19 cellular contexts compared by ENCODE assay signal in genomic region chr5:172946146-172946545, GRCh38. TPM values are rescaled to one million over a fixed set of nuclear protein-coding genes. Genes with fewer than 3 reads are reported as not detected.
DNase-seq lines count a peak whose midpoint lies in the region; ATAC-seq and TF ChIP-seq lines count a peak whose summit lies in the region.
"Had no signal": no experiment of that assay in that cellular context is flagged by ENCODE, and none has a peak within 500 bp of the region (broad histone marks: within the 10 kb centered on the region; RNA-seq: fewer than 3 reads in every experiment).

No MANE protein-coding gene starts in this region.

- H3K36me3 ChIP-seq in BLaER1: peaks cover 94% of the 10 kb centered on the region

- no peaks in the 10 kb centered on the region for H3K9me3 ChIP-seq in BLaER1

- no peak overlapping the region for H3K4me3 Mint-ChIP-seq in glutamatergic neuron (ENCODE audit: unreplicated experiment)
- no peak overlapping the region for H3K4me3 Mint-ChIP-seq in stimulated activated effector memory CD8-positive, alpha-beta T cell treated with anti-CD3 and anti-CD28 coated beads, Interleukin-12 subunit alpha, Interleukin-12 subunit beta, amount 100 ng/mL, for 72 hours

- peak overlapping the region; percentile 7; the same call in 1 of the 2 replicates for H3K9ac ChIP-seq in BLaER1

- H3K4me3 ChIP-seq in BLaER1: no peak overlapping the region

- H3K27me3 ChIP-seq in BLaER1: no peaks in the 10 kb centered on the region

- H3K4me2 ChIP-seq in BLaER1: peak overlapping the region; percentile 78

- POLR2A ChIA-PET in RWPE1 (lab: Yijun Ruan, JAX; ENCODE audit: low non-redundant PET): no interaction called here

- peaks cover 9% of the 10 kb centered on the region for H3K27me3 Mint-ChIP-seq in glutamatergic neuron (ENCODE audit: unreplicated experiment)

- H3K4me1 Mint-ChIP-seq in glutamatergic neuron (ENCODE audit: low read depth, unreplicated experiment): peaks cover 32% of the 10 kb centered on the region
- peaks cover 9% of the 10 kb centered on the region for H3K4me1 Mint-ChIP-seq in stimulated activated effector memory CD8-positive, alpha-beta T cell treated with anti-CD3 and anti-CD28 coated beads, Interleukin-12 subunit alpha, Interleukin-12 subunit beta, amount 100 ng/mL, for 72 hours

- ATAC-seq in stimulated activated effector memory CD8-positive, alpha-beta T cell treated with anti-CD3 and anti-CD28 coated beads, Interleukin-12 subunit alpha, Interleukin-12 subunit beta, amount 100 ng/mL, for 72 hours: no peak
- no peak for ATAC-seq in HG03039 (IDR thresholded peaks at IDR 0.05; ENCODE audit: unreplicated experiment)
- ATAC-seq: Panc1, Right ventricle myocardium inferior had no signal

- H3K27ac ChIP-seq in BLaER1 (peak overlapping the region; percentile 72), RWPE1 (peak overlapping the region; percentile 9; the same call in 1 of the 2 replicates)
- H3K27ac ChIP-seq: C4-2B had no signal

- H3K36me3 Mint-ChIP-seq in glutamatergic neuron (ENCODE audit: unreplicated experiment): peaks cover 8% of the 10 kb centered on the region
- peaks cover 13% of the 10 kb centered on the region for H3K36me3 Mint-ChIP-seq in stimulated activated effector memory CD8-positive, alpha-beta T cell treated with anti-CD3 and anti-CD28 coated beads, Interleukin-12 subunit alpha, Interleukin-12 subunit beta, amount 100 ng/mL, for 72 hours

- TF ChIP-seq CTCF in RWPE1 (conservative IDR thresholded peaks at IDR 0.05; ENCODE audit: low read depth): no peak
- no peak for TF ChIP-seq CTCF in glutamatergic neuron (IDR thresholded peaks at IDR 0.05; ENCODE audit: partially characterized antibody, unreplicated experiment)

- peaks cover 2% of the 10 kb centered on the region for H3K9me3 Mint-ChIP-seq in glutamatergic neuron (ENCODE audit: unreplicated experiment)
- no peaks in the 10 kb centered on the region for H3K9me3 Mint-ChIP-seq in stimulated activated effector memory CD8-positive, alpha-beta T cell treated with anti-CD3 and anti-CD28 coated beads, Interleukin-12 subunit alpha, Interleukin-12 subunit beta, amount 100 ng/mL, for 72 hours

- H4K20me1 ChIP-seq in BLaER1: peaks cover 83% of the 10 kb centered on the region

- DNase-seq in RWPE1 (ENCODE audit: low spot score): no peak
- no peak for DNase-seq in glutamatergic neuron
- no peak for DNase-seq in stimulated activated effector memory CD8-positive, alpha-beta T cell treated with anti-CD3 and anti-CD28 coated beads, Interleukin-12 subunit alpha, Interleukin-12 subunit beta, amount 100 ng/mL, for 72 hours (ENCODE audit: low spot score in 2 of 2)
- DNase-seq in NCI-H82 (lab: John Stamatoyannopoulos, UW): no peak
- DNase-seq in stimulated activated CD4-positive, alpha-beta T cell treated with anti-CD3 and anti-CD28 coated beads, Interleukin-4, amount 100 ng/mL, for 4 hours: no peak
- no peak for DNase-seq in cerebellum (ENCODE audit: low spot score)
- DNase-seq: COR-L47, DMS153, GOT3, KBM-7, NCI-H1436, NCI-H2029, NCI-H2171 treated with DMSO at 0.1 percent for 48 hours, NCI-H774 had no signal

- CTCF ChIA-PET in RWPE1 (lab: Yijun Ruan, JAX): interaction anchor here (0.8 to 1.2 kb wide), 3 partner anchors 14 to 233 kb away, joined by 3 to 6 read pairs (median 3); no protein-coding TSS in a partner anchor

- H3K4me1 ChIP-seq in BLaER1: peaks cover 100% of the 10 kb centered on the region

- peak overlapping the region; percentile 52 for H3K27ac Mint-ChIP-seq in glutamatergic neuron (ENCODE audit: unreplicated experiment)
- peak overlapping the region; percentile 63 for H3K27ac Mint-ChIP-seq in stimulated activated effector memory CD8-positive, alpha-beta T cell treated with anti-CD3 and anti-CD28 coated beads, Interleukin-12 subunit alpha, Interleukin-12 subunit beta, amount 100 ng/mL, for 72 hours

RNA-seq across cellular contexts. Expression of gene RPL26L1, which starts 13.1 kb away (rescaled TPM):
- total RNA-seq in glutamatergic neuron (ENCODE audit: unreplicated experiment): 50.6 TPM
- 19.5 TPM for total RNA-seq in cerebellum

RNA-seq across cellular contexts. Expression of gene ATP6V0E1, which starts 37.4 kb away (rescaled TPM):
- total RNA-seq in glutamatergic neuron (ENCODE audit: unreplicated experiment) (95.3 TPM), cerebellum (40.2 TPM)
